ENCODE assay signal across 8 cellular contexts in the genomic region with DNA sequence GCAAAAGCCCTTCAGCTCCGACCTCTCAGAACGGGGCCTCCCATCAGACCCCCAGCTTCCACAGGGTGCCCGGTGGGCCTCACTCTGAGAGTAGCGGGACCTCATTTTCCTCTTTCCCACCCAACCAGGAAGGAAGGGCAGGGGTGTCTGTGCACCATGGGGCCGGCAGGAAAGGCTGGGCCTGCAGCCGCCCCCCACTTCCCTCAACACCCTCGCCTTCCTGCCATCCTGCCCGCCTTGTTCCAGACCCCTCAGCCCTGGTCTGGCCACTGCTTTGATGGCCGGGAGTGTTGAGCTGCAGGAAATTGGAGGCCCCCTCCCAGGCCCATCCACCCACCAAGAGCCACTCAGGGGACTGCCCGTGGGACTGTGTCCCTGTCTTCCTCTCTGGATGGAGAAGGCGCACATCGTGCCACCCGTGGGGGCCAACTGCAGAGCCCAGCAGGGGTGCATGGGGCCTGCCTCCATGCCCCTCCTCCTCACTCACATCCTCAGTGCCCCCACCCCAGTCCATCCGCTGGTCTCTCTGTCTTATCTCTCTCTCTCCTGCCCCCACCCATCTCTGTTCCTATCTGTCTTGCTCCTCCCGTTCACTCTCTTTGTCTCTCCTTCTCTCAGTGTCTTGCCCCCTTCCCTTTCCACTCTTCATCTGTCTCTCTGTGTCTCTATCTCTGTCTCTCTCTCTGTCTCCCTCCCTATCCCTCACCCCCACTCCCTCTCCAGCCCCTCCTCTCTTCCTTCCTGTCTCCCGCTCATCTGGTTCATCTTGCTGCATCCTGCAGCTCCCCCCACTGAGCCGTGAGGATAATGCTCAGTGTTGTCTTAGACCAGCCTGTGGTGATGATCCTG. TPM values are rescaled to one million over a fixed set of nuclear protein-coding genes. Genes with fewer than 3 reads are reported as not detected.
A peak's percentile ranks its signal among the peaks of the same experiment; 100 is the strongest.
DNase-seq lines count a peak whose midpoint lies in the region; ATAC-seq, FAIRE-seq and TF ChIP-seq lines count a peak whose summit lies in the region.

No MANE protein-coding gene starts in this region.

- no peak overlapping the region for H3K9ac ChIP-seq in kidney (ENCODE audit: low read length in 2 of 2)

- TF ChIP-seq CTCF in activated B cell treated with CpG ODN at 0.5 μM for 24 hours (IDR thresholded peaks at IDR 0.05) = no peak
- TF ChIP-seq CTCF in kidney (IDR thresholded peaks at IDR 0.05; ENCODE audit: borderline replicate concordance, extremely low read depth, insufficient read depth) = no peak
- TF ChIP-seq CTCF in type B pancreatic cell (conservative IDR thresholded peaks at IDR 0.05) = peak; percentile 20

- peaks cover 2 to 4% of the 10 kb centered on the region in 2 donors for H3K27me3 Mint-ChIP-seq in CD4-positive, alpha-beta memory T cell
- H3K27me3 Mint-ChIP-seq in activated B cell treated with CpG ODN at 0.5 μM for 24 hours = peaks cover 24% of the 10 kb centered on the region
- peaks cover 24% of the 10 kb centered on the region for H3K27me3 Mint-ChIP-seq in type B pancreatic cell

- in situ Hi-C loops in KBM-7 (cut with MboI; ENCODE audit: low pct_unique_long_range_greater_than_20kb, low sequenced_read_pairs) = no loop called here

- no peaks in the 10 kb centered on the region for H3K9me3 Mint-ChIP-seq in CD4-positive, alpha-beta memory T cell
- no peaks in the 10 kb centered on the region for H3K9me3 Mint-ChIP-seq in activated B cell treated with CpG ODN at 0.5 μM for 24 hours
- H3K9me3 Mint-ChIP-seq in type B pancreatic cell = no peaks in the 10 kb centered on the region

- FAIRE-seq in kidney (lab: Jason Lieb, UNC) = no peak

- CTCF ChIA-PET in CD4-positive, alpha-beta memory T cell (lab: Charles Lee; ENCODE audit: partially characterized antibody) = interaction anchor here (0.8 to 2.8 kb wide), 4 partner anchors 15 to 118 kb away, joined by 3 to 19 read pairs (median 6); no protein-coding TSS in a partner anchor
- CTCF ChIA-PET in activated B cell treated with CpG ODN at 0.5 μM for 24 hours (lab: Charles Lee) = interaction anchor here (1.8 kb wide), 1 partner anchor 118 kb away, joined by 5 read pairs; no protein-coding TSS in a partner anchor

- H3K27ac ChIP-seq in CD4-positive, alpha-beta memory T cell (ENCODE audit: low read depth, low read length) = no peak overlapping the region
- H3K27ac ChIP-seq in kidney (ENCODE audit: low read depth in 2 of 2, low read length in 2 of 2) = peak overlapping the region; percentile 82 to 92

- H3K36me3 Mint-ChIP-seq in CD4-positive, alpha-beta memory T cell = peaks cover 0 to 3% of the 10 kb centered on the region in 2 donors
- H3K36me3 Mint-ChIP-seq in activated B cell treated with CpG ODN at 0.5 μM for 24 hours (ENCODE audit: low read depth) (peaks cover 2% of the 10 kb centered on the region), type B pancreatic cell (no peaks in the 10 kb centered on the region)

- no peak overlapping the region for H3K4me3 ChIP-seq in CD4-positive, alpha-beta memory T cell (ENCODE audit: low read length in 2 of 2)
- no peak overlapping the region for H3K4me3 ChIP-seq in kidney (ENCODE audit: low read length in 2 of 2)

- H3K4me3 Mint-ChIP-seq in CD4-positive, alpha-beta memory T cell = peak overlapping the region; percentile 25 to 88 (median 47)
- peak overlapping the region; percentile 53 for H3K4me3 Mint-ChIP-seq in activated B cell treated with CpG ODN at 0.5 μM for 24 hours
- H3K4me3 Mint-ChIP-seq in type B pancreatic cell = peak overlapping the region; percentile 39

- TF ChIP-seq POLR2A in GM18505 (IDR thresholded peaks at IDR 0.05; ENCODE audit: borderline replicate concordance, extremely low read depth, insufficient read depth, insufficient read length) = no peak

- POLR2A ChIA-PET in CD4-positive, alpha-beta memory T cell (lab: Charles Lee; ENCODE audit: partially characterized antibody) = interaction anchor here (1.0 to 7.7 kb wide), 4 partner anchors 10 to 31 kb away, joined by 3 to 154 read pairs (median 43); no protein-coding TSS in a partner anchor
- POLR2A ChIA-PET in activated B cell treated with CpG ODN at 0.5 μM for 24 hours (lab: Charles Lee) = interaction anchor here (0.7 kb wide), 1 partner anchor 118 kb away, joined by 3 read pairs; no protein-coding TSS in a partner anchor

- no peaks in the 10 kb centered on the region for H3K36me3 ChIP-seq in CD4-positive, alpha-beta memory T cell (ENCODE audit: insufficient read depth, low read length)
- H3K36me3 ChIP-seq in kidney (ENCODE audit: control insufficient read depth in 1 of 2, insufficient read depth in 2 of 2, low read length in 2 of 2) = no peaks in the 10 kb centered on the region

- H3K4me1 Mint-ChIP-seq in CD4-positive, alpha-beta memory T cell = peaks cover 18 to 44% (median 29%) of the 10 kb centered on the region in 4 donors
- peaks cover 10% of the 10 kb centered on the region for H3K4me1 Mint-ChIP-seq in activated B cell treated with CpG ODN at 0.5 μM for 24 hours
- H3K4me1 Mint-ChIP-seq in type B pancreatic cell (ENCODE audit: unreplicated experiment) = peaks cover 36% of the 10 kb centered on the region

- peaks cover 28% of the 10 kb centered on the region for H3K4me1 ChIP-seq in CD4-positive, alpha-beta memory T cell (ENCODE audit: insufficient read depth, low read length)
- peaks cover 4 to 31% of the 10 kb centered on the region in 2 donors for H3K4me1 ChIP-seq in kidney (ENCODE audit: control insufficient read depth in 1 of 2, insufficient read depth in 1 of 2, low read depth in 1 of 2, low read length in 2 of 2)

- H3K27ac Mint-ChIP-seq in CD4-positive, alpha-beta memory T cell = peak overlapping the region in 6 of 7 donors; percentile 43 to 88 (median 74)
- no peak overlapping the region for H3K27ac Mint-ChIP-seq in activated B cell treated with CpG ODN at 0.5 μM for 24 hours
- H3K27ac Mint-ChIP-seq in type B pancreatic cell = no peak overlapping the region

- intact Hi-C loops in CD4-positive, alpha-beta memory T cell (cut with micrococcal nuclease) = loop anchor here (1.0 to 10.0 kb wide), 2 partner anchors 54 to 118 kb away; no protein-coding TSS in a partner anchor
- intact Hi-C loops in activated B cell treated with CpG ODN at 0.5 μM for 24 hours (cut with micrococcal nuclease) (no loop called here), kidney (cut with DNase I) (no loop called here)

- ATAC-seq in activated B cell treated with CpG ODN at 0.5 μM for 24 hours (ENCODE audit: low read depth) (no peak), GM18505 (IDR thresholded peaks at IDR 0.05; ENCODE audit: unreplicated experiment) (no peak)

- H3K9me3 ChIP-seq in CD4-positive, alpha-beta memory T cell (ENCODE audit: control insufficient read depth in 1 of 2, low read length in 2 of 2) = no peaks in the 10 kb centered on the region
- no peaks in the 10 kb centered on the region for H3K9me3 ChIP-seq in kidney (ENCODE audit: control insufficient read depth in 1 of 2, low read length in 2 of 2)

- peak in 1 of 5 donors; percentile 33 for DNase-seq in CD4-positive, alpha-beta memory T cell
- DNase-seq in KBM-7 = peak; percentile 75
- no peak for DNase-seq in activated B cell treated with CpG ODN at 0.5 μM for 24 hours
- DNase-seq in kidney = no peak
- DNase-seq in type B pancreatic cell (ENCODE audit: extremely low spot score, unreplicated experiment) = no peak
- DNase-seq in HPDE6-E6E7 (ENCODE audit: extremely low spot score) = no peak
- no peak for DNase-seq in COLO829 (ENCODE audit: low spot score)

- H3K27me3 ChIP-seq in CD4-positive, alpha-beta memory T cell (ENCODE audit: insufficient read depth, low read length) = no peaks in the 10 kb centered on the region

RNA-seq across cellular contexts. Expression of gene PLXND1, which starts 1.8 kb away (rescaled TPM):
- 10 to 100 TPM; 71.4 to 72.5 TPM for total RNA-seq in CD4-positive, alpha-beta memory T cell
- 1 to 10 TPM in 1 of 2 donors, under 1 TPM in 1; 0.03 to 8.9 TPM for polyA plus RNA-seq in CD4-positive, alpha-beta memory T cell
- total RNA-seq in activated B cell treated with CpG ODN at 0.5 μM for 24 hours (3.1 and 3.7 TPM in 2 replicates), kidney (152 TPM), type B pancreatic cell (ENCODE audit: low replicate concordance) (56.9 and 71.0 TPM in 2 replicates)
- 67.0 TPM for polyA plus RNA-seq in kidney (ENCODE audit: insufficient read depth, low read depth, low replicate concordance)

Comparison
In these comparisons a context has a peak if more than half of its experiments do, and no peak if none do; other contexts are left out.
1. H3K27ac Mint-ChIP-seq: peak in CD4-positive, alpha-beta memory T cell (6 of 7); none in activated B cell treated with CpG ODN at 0.5 μM for 24 hours (single experiment) and type B pancreatic cell (single experiment).
2. RNA of gene PLXND1, which starts 1.8 kb away (total RNA-seq): 152 TPM in kidney (single experiment), 71.4 to 72.5 TPM in CD4-positive, alpha-beta memory T cell and 56.9 to 71.0 TPM in type B pancreatic cell; 3.1 to 3.7 TPM in activated B cell treated with CpG ODN at 0.5 μM for 24 hours; every median in the first group is over 10 times any median in the second.
3. Peak in every context shown above with its lines, with median percentiles within 50 percentile points of each other: H3K4me3 Mint-ChIP-seq.